1 cellular context compared by ENCODE assay signal in the genomic region with DNA sequence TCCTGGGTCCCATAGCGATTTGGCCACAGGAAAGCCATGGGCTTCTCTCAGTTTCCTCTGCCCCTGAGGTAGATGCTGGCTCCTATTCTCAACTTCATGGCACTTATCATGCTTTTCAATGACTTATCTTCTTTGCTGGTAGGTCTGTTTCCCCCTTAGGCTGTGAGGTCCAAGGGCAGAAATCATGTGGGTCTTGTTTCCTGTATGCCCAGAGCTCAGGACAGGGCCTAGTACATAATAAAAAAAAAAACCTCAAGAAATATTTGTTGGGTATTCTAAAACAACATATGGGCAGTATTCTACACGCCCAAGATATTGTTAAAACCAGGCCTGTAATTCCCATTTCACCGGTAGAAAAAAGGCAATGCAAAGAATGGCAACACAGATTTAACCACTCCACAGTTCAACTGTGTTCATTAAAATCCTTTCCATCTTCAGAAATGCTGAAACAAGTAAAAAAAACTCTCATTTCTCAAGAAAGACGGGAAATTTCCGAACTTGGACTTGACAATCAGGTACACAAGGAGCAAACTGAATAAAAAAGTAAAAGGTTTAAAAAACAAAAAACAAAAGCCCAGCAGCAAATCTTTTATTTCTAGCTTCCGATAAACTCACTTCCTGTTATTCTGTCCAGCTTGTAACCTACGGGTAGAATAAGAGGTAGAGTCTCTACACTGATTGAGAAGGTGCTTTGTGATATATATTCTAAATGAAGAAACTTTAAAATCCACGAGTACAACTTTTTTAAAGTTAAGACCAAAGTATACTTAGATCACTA.
TF ChIP-seq lines count a peak whose summit lies in the region.

No MANE protein-coding gene starts in this region.

TF ChIP-seq in SK-N-SH treated with all-trans-retinoic acid at 6 μM for 48 hours, 23 proteins besides CTCF, POLR2A, EP300 and RAD21 (continued from another document):
- no peak for TF ChIP-seq CREB5 (CRISPR knock-in tag; IDR thresholded peaks at IDR 0.05; ENCODE audit: low read depth)
- TF ChIP-seq BACH2 (CRISPR knock-in tag; IDR thresholded peaks at IDR 0.05; ENCODE audit: borderline replicate concordance), result no peak
- no peak for TF ChIP-seq ARNTL (CRISPR knock-in tag; IDR thresholded peaks at IDR 0.05; ENCODE audit: borderline replicate concordance, low read depth)
- TF ChIP-seq, protein P1, sequence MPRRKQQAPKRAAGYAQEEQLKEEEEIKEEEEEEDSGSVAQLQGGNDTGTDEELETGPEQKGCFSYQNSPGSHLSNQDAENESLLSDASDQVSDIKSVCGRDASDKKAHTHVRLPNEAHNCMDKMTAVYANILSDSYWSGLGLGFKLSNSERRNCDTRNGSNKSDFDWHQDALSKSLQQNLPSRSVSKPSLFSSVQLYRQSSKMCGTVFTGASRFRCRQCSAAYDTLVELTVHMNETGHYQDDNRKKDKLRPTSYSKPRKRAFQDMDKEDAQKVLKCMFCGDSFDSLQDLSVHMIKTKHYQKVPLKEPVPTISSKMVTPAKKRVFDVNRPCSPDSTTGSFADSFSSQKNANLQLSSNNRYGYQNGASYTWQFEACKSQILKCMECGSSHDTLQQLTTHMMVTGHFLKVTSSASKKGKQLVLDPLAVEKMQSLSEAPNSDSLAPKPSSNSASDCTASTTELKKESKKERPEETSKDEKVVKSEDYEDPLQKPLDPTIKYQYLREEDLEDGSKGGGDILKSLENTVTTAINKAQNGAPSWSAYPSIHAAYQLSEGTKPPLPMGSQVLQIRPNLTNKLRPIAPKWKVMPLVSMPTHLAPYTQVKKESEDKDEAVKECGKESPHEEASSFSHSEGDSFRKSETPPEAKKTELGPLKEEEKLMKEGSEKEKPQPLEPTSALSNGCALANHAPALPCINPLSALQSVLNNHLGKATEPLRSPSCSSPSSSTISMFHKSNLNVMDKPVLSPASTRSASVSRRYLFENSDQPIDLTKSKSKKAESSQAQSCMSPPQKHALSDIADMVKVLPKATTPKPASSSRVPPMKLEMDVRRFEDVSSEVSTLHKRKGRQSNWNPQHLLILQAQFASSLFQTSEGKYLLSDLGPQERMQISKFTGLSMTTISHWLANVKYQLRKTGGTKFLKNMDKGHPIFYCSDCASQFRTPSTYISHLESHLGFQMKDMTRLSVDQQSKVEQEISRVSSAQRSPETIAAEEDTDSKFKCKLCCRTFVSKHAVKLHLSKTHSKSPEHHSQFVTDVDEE (CRISPR knock-in tag; IDR thresholded peaks at IDR 0.05), result no peak
- no peak for TF ChIP-seq SNAI2 (CRISPR knock-in tag; IDR thresholded peaks at IDR 0.05)
- TF ChIP-seq ZFP30 (CRISPR knock-in tag; IDR thresholded peaks at IDR 0.05), result no peak
- no peak for TF ChIP-seq ZC3H10 (CRISPR knock-in tag; IDR thresholded peaks at IDR 0.05)
- TF ChIP-seq ZNF70 (CRISPR knock-in tag; IDR thresholded peaks at IDR 0.05), result no peak
- TF ChIP-seq, protein P2, sequence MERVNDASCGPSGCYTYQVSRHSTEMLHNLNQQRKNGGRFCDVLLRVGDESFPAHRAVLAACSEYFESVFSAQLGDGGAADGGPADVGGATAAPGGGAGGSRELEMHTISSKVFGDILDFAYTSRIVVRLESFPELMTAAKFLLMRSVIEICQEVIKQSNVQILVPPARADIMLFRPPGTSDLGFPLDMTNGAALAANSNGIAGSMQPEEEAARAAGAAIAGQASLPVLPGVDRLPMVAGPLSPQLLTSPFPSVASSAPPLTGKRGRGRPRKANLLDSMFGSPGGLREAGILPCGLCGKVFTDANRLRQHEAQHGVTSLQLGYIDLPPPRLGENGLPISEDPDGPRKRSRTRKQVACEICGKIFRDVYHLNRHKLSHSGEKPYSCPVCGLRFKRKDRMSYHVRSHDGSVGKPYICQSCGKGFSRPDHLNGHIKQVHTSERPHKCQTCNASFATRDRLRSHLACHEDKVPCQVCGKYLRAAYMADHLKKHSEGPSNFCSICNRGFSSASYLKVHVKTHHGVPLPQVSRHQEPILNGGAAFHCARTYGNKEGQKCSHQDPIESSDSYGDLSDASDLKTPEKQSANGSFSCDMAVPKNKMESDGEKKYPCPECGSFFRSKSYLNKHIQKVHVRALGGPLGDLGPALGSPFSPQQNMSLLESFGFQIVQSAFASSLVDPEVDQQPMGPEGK (CRISPR knock-in tag; IDR thresholded peaks at IDR 0.05; ENCODE audit: borderline replicate concordance), result no peak
- no peak for TF ChIP-seq RARB (CRISPR knock-in tag; IDR thresholded peaks at IDR 0.05)
- TF ChIP-seq ESRRG (CRISPR knock-in tag; IDR thresholded peaks at IDR 0.05), result no peak
- no peak for TF ChIP-seq PPARA (CRISPR knock-in tag; IDR thresholded peaks at IDR 0.05; ENCODE audit: borderline replicate concordance)
- TF ChIP-seq ZFP3 (CRISPR knock-in tag; IDR thresholded peaks at IDR 0.05), result no peak
- no peak for TF ChIP-seq ZNF8 (CRISPR knock-in tag; IDR thresholded peaks at IDR 0.05)
- no peak for TF ChIP-seq GLIS3 (CRISPR knock-in tag; IDR thresholded peaks at IDR 0.05)
- no peak for TF ChIP-seq CSRNP3 (CRISPR knock-in tag; IDR thresholded peaks at IDR 0.05)
- no peak for TF ChIP-seq TCF4 (CRISPR knock-in tag; IDR thresholded peaks at IDR 0.05; ENCODE audit: borderline replicate concordance)
- TF ChIP-seq, protein P3, sequence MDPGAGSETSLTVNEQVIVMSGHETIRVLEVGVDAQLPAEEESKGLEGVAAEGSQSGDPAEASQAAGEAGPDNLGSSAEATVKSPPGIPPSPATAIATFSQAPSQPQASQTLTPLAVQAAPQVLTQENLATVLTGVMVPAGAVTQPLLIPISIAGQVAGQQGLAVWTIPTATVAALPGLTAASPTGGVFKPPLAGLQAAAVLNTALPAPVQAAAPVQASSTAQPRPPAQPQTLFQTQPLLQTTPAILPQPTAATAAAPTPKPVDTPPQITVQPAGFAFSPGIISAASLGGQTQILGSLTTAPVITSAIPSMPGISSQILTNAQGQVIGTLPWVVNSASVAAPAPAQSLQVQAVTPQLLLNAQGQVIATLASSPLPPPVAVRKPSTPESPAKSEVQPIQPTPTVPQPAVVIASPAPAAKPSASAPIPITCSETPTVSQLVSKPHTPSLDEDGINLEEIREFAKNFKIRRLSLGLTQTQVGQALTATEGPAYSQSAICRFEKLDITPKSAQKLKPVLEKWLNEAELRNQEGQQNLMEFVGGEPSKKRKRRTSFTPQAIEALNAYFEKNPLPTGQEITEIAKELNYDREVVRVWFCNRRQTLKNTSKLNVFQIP (CRISPR knock-in tag; IDR thresholded peaks at IDR 0.05; ENCODE audit: borderline replicate concordance, low read depth), result no peak
